8 cellular contexts compared by ENCODE assay signal in the genomic region with DNA sequence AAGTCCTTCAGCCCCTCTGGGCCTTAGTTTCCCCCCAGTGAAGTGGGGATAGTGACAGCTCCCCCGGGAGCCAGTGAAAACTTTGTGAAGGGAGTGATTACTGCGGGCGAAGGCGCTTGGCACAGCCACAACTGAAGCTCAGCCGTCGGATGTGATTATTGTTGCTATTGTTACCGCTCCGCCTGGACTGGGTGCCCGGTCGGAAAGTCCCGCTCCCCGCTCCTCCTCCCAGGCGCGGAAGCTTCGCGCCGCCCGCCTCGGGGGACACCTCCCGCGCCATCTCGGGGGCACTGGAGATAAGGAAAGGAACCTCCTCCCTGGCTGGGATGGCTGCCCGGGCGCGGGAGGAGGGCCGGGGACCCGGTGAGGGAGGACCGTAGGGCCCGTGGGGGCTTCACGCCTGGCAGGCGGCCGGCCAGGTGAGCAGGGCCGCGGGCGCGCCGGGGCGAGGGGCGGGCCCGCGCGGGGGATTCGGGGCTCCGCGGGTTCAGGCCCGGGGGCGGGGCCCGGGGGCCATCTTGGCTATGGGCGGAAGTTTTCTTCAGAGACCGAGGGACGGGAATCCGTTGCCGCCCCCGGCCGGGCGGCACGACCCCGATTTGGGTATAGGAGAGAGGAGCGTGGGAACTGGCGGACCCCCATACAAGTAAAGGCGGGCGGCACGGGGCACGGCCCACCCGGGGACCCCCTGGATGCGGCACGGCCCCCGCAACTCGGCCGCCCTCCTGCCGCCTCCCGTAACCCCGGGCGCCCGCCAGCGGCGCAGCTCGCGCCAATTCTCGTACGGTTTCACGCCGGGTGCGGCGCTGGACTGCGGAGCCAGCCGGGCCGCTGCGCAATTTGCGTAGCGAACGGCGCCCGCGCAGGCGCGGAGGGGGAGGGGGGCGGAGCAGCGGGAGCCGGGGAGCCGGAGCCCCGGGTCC. TPM values are rescaled to one million over a fixed set of nuclear protein-coding genes. Genes with fewer than 3 reads are reported as not detected.
DNase-seq lines count a peak whose midpoint lies in the region; ATAC-seq, FAIRE-seq and TF ChIP-seq lines count a peak whose summit lies in the region.

A gene with protein sequence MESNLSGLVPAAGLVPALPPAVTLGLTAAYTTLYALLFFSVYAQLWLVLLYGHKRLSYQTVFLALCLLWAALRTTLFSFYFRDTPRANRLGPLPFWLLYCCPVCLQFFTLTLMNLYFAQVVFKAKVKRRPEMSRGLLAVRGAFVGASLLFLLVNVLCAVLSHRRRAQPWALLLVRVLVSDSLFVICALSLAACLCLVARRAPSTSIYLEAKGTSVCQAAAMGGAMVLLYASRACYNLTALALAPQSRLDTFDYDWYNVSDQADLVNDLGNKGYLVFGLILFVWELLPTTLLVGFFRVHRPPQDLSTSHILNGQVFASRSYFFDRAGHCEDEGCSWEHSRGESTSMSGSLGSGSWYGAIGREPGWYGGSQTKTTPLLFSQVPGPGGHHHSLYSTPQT (plus strand): TSS at position 887 of the 923 bp plus-strand sequence. CDS start 677 bp downstream, outside the sequence.

- TF ChIP-seq CTCF in omental fat pad (IDR thresholded peaks at IDR 0.05) (no peak), testis (IDR thresholded peaks at IDR 0.05) (peak in 1 of 3 experiments; percentile 5)

- no peaks in the 10 kb centered on the region for H3K36me3 Mint-ChIP-seq in activated naive CD4-positive, alpha-beta T cell treated with anti-CD3 and anti-CD28 coated beads, Interleukin-2, amount 50 U/mL, for 24 hours

- H3K27me3 ChIP-seq in testis = no peaks in the 10 kb centered on the region

- H3K27ac ChIP-seq in testis = peak within 1 kb of the TSS; percentile 79 to 97

- H3K4me3 Mint-ChIP-seq in activated naive CD4-positive, alpha-beta T cell treated with anti-CD3 and anti-CD28 coated beads, Interleukin-2, amount 50 U/mL, for 24 hours = peak within 1 kb of the TSS; percentile 88

- ATAC-seq in SK-N-SH treated with all-trans-retinoic acid at 6 μM for 48 hours = peak; percentile 53
- peak; percentile 67 for ATAC-seq in omental fat pad (ENCODE audit: low FRiP score)

- H3K4me1 Mint-ChIP-seq in activated naive CD4-positive, alpha-beta T cell treated with anti-CD3 and anti-CD28 coated beads, Interleukin-2, amount 50 U/mL, for 24 hours = peaks cover 20% of the 10 kb centered on the region

- no peaks in the 10 kb centered on the region for H3K9me3 ChIP-seq in testis

- intact Hi-C loops in testis (cut with DNase I; ENCODE audit: low total_unique reads) = no loop called here

- peaks cover 23% of the 10 kb centered on the region for H3K4me1 ChIP-seq in testis

- DNase-seq in GDM1 (lab: John Stamatoyannopoulos, UW) (peak; percentile 67), H54 (ENCODE audit: insufficient read length, low spot score) (peak; percentile 87), LoVo (ENCODE audit: low spot score) (peak; percentile 75), glomerular endothelial cell (ENCODE audit: extremely low read depth, low read depth, low spot score) (no peak), omental fat pad (ENCODE audit: low spot score) (peak; percentile 68), testis (peak; percentile 88)

- peak; percentile 55 for TF ChIP-seq POLR2A in H54 (IDR thresholded peaks at IDR 0.05; ENCODE audit: low read depth, low read length)
- TF ChIP-seq POLR2A in testis (IDR thresholded peaks at IDR 0.05) = no peak

- FAIRE-seq in H54 (lab: Jason Lieb, UNC) = no peak

- WGBS in testis, 2 donors = 2% methylated on average over 25 of the region's 102 CpGs; no CpG with 5 or more reads in 1 of the 2 donors

- H3K36me3 ChIP-seq in testis (ENCODE audit: low read depth, missing control alignments) = no peaks in the 10 kb centered on the region

- peak within 1 kb of the TSS; percentile 96 for H3K27ac Mint-ChIP-seq in activated naive CD4-positive, alpha-beta T cell treated with anti-CD3 and anti-CD28 coated beads, Interleukin-2, amount 50 U/mL, for 24 hours

- no peaks in the 10 kb centered on the region for H3K9me3 Mint-ChIP-seq in activated naive CD4-positive, alpha-beta T cell treated with anti-CD3 and anti-CD28 coated beads, Interleukin-2, amount 50 U/mL, for 24 hours

- no peaks in the 10 kb centered on the region for H3K27me3 Mint-ChIP-seq in activated naive CD4-positive, alpha-beta T cell treated with anti-CD3 and anti-CD28 coated beads, Interleukin-2, amount 50 U/mL, for 24 hours

- H3K4me3 ChIP-seq in testis = peak within 1 kb of the TSS; percentile 80 to 93

TF ChIP-seq in SK-N-SH treated with all-trans-retinoic acid at 6 μM for 48 hours, 23 proteins besides CTCF, POLR2A, EP300 and RAD21:
- TF ChIP-seq TOX (CRISPR knock-in tag; IDR thresholded peaks at IDR 0.05; ENCODE audit: borderline replicate concordance) (no peak), ZNF8 (CRISPR knock-in tag; IDR thresholded peaks at IDR 0.05) (no peak), ZFP30 (CRISPR knock-in tag; IDR thresholded peaks at IDR 0.05) (no peak), TCF4 (CRISPR knock-in tag; IDR thresholded peaks at IDR 0.05; ENCODE audit: borderline replicate concordance) (no peak)
- TF ChIP-seq, protein P1, sequence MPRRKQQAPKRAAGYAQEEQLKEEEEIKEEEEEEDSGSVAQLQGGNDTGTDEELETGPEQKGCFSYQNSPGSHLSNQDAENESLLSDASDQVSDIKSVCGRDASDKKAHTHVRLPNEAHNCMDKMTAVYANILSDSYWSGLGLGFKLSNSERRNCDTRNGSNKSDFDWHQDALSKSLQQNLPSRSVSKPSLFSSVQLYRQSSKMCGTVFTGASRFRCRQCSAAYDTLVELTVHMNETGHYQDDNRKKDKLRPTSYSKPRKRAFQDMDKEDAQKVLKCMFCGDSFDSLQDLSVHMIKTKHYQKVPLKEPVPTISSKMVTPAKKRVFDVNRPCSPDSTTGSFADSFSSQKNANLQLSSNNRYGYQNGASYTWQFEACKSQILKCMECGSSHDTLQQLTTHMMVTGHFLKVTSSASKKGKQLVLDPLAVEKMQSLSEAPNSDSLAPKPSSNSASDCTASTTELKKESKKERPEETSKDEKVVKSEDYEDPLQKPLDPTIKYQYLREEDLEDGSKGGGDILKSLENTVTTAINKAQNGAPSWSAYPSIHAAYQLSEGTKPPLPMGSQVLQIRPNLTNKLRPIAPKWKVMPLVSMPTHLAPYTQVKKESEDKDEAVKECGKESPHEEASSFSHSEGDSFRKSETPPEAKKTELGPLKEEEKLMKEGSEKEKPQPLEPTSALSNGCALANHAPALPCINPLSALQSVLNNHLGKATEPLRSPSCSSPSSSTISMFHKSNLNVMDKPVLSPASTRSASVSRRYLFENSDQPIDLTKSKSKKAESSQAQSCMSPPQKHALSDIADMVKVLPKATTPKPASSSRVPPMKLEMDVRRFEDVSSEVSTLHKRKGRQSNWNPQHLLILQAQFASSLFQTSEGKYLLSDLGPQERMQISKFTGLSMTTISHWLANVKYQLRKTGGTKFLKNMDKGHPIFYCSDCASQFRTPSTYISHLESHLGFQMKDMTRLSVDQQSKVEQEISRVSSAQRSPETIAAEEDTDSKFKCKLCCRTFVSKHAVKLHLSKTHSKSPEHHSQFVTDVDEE (CRISPR knock-in tag; IDR thresholded peaks at IDR 0.05) = no peak
- TF ChIP-seq, protein P2, sequence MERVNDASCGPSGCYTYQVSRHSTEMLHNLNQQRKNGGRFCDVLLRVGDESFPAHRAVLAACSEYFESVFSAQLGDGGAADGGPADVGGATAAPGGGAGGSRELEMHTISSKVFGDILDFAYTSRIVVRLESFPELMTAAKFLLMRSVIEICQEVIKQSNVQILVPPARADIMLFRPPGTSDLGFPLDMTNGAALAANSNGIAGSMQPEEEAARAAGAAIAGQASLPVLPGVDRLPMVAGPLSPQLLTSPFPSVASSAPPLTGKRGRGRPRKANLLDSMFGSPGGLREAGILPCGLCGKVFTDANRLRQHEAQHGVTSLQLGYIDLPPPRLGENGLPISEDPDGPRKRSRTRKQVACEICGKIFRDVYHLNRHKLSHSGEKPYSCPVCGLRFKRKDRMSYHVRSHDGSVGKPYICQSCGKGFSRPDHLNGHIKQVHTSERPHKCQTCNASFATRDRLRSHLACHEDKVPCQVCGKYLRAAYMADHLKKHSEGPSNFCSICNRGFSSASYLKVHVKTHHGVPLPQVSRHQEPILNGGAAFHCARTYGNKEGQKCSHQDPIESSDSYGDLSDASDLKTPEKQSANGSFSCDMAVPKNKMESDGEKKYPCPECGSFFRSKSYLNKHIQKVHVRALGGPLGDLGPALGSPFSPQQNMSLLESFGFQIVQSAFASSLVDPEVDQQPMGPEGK (CRISPR knock-in tag; IDR thresholded peaks at IDR 0.05; ENCODE audit: borderline replicate concordance) = peak; percentile 10; the same call in 1 of the 2 replicates

RNA-seq across cellular contexts. Expression of the gene that starts here (rescaled TPM):
- total RNA-seq in glomerular endothelial cell = 28.1 and 41.5 TPM in 2 replicates
- 10 to 100 TPM in 3 of 4 donors, 1 to 10 TPM in 1; 8.2 to 20.6 (median 12.7) TPM for total RNA-seq in omental fat pad
- total RNA-seq in testis = 100 to 1,000 TPM; 204 to 230 TPM
- 390 TPM for polyA plus RNA-seq in testis (ENCODE audit: insufficient read depth, low read depth, low replicate concordance)
